7 cellular contexts compared by ENCODE assay signal in the genomic region with DNA sequence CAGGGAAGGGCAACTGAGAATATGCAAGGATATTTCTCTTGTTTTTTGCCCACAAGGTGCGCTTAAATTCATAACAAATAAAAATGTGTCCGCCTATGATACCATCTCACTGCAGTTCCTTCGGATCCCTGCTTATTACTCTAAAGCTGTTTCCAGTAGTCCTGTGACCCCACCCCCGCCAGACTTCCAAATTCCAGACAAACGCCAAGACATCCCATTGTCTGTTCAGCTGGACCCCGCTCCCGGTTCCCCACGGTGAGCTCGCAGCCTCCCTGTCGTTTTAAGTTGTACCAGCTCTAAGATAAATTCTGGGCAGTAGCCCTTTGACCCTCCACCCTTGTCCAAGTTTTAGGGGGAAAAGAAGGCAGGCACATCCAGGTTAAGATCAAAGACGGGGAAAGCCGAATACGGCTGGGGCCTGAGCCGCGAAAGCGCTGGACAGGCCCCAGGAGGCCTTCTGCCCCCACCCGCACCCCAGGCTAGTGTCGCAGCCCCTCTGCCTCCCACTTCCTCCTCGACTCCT. TPM values are rescaled to one million over a fixed set of nuclear protein-coding genes. Genes with fewer than 3 reads are reported as not detected.
DNase-seq lines count a peak whose midpoint lies in the region; ATAC-seq, FAIRE-seq and TF ChIP-seq lines count a peak whose summit lies in the region.

No MANE protein-coding gene starts in this region.

- no peak for FAIRE-seq in astrocyte (lab: Jason Lieb, UNC)

- peak overlapping the region; percentile 89 for H3K4me2 ChIP-seq in astrocyte (ENCODE audit: low read length)

- no peak overlapping the region for H2AFZ ChIP-seq in astrocyte (ENCODE audit: low read depth, low read length)

- peaks cover 56% of the 10 kb centered on the region for H3K79me2 ChIP-seq in astrocyte (ENCODE audit: insufficient read depth, low read length)

- H3K27me3 ChIP-seq in astrocyte (ENCODE audit: insufficient read depth, low read length) = no peaks in the 10 kb centered on the region
- H3K27me3 ChIP-seq in stomach = no peaks in the 10 kb centered on the region

- H3K4me1 Mint-ChIP-seq in astrocyte (ENCODE audit: low read depth, unreplicated experiment) = peaks cover 33% of the 10 kb centered on the region

- TF ChIP-seq POLR2A in stomach (IDR thresholded peaks at IDR 0.05) = no peak

- peak overlapping the region; percentile 95 for H3K27ac Mint-ChIP-seq in astrocyte (ENCODE audit: unreplicated experiment)

- peak overlapping the region; percentile 97 for H3K4me3 Mint-ChIP-seq in astrocyte (ENCODE audit: unreplicated experiment)

- H3K36me3 Mint-ChIP-seq in astrocyte (ENCODE audit: low read depth, unreplicated experiment) = peaks cover 2% of the 10 kb centered on the region

- H4K20me1 ChIP-seq in astrocyte (ENCODE audit: insufficient read depth, low read length) = peaks cover 46% of the 10 kb centered on the region

- TF ChIP-seq EP300 in stomach (IDR thresholded peaks at IDR 0.05) = no peak

- H3K27ac ChIP-seq in astrocyte (ENCODE audit: low read depth, low read length) = peak overlapping the region; percentile 82
- H3K27ac ChIP-seq in stomach = peak overlapping the region; percentile 88 to 97 (median 91)

- 0 to 1% (median 0%) methylated on average over 17 to 19 of the region's 19 CpGs for WGBS in stomach, 5 donors

- no peaks in the 10 kb centered on the region for H3K27me3 Mint-ChIP-seq in astrocyte (ENCODE audit: low read depth, unreplicated experiment)

- no peaks in the 10 kb centered on the region for H3K9me3 Mint-ChIP-seq in astrocyte (ENCODE audit: unreplicated experiment)

- H3K4me1 ChIP-seq in astrocyte (ENCODE audit: insufficient read depth, low read length) (peaks cover 23% of the 10 kb centered on the region), stomach (peaks cover 26 to 80% (median 47%) of the 10 kb centered on the region in 4 donors)

- no peak for DNase-seq in astrocyte (ENCODE audit: low read depth)
- DNase-seq in islet precursor cell = peak; percentile 68
- no peak for DNase-seq in stomach
- DNase-seq in DMS153 (lab: John Stamatoyannopoulos, UW) = no peak
- DNase-seq in OCI-M1 (lab: John Stamatoyannopoulos, UW) = no peak

- intact Hi-C loops in stomach (cut with DNase I; ENCODE audit: low total_unique reads) = no loop called here

- peak; percentile 11 for ATAC-seq in GM18858 (IDR thresholded peaks at IDR 0.05; ENCODE audit: unreplicated experiment)
- ATAC-seq in HG03159 (IDR thresholded peaks at IDR 0.05; ENCODE audit: unreplicated experiment) = peak; percentile 20

- H3K4me3 ChIP-seq in astrocyte (ENCODE audit: insufficient read depth, low read depth, low read length) (peak overlapping the region; percentile 80), stomach (peak overlapping the region; percentile 84 to 89 (median 86))

- H3K9me3 ChIP-seq in astrocyte (ENCODE audit: insufficient read depth, low read depth, low read length) (no peaks in the 10 kb centered on the region), stomach (no peaks in the 10 kb centered on the region)

- TF ChIP-seq CTCF in astrocyte (IDR thresholded peaks at IDR 0.05; ENCODE audit: insufficient read depth, low read depth, low read length) (no peak), stomach (IDR thresholded peaks at IDR 0.05) (no peak)

- peak overlapping the region; percentile 89 for H3K9ac ChIP-seq in astrocyte (ENCODE audit: low read length)

- H3K36me3 ChIP-seq in astrocyte (ENCODE audit: insufficient read depth, low read length) (peaks cover 8% of the 10 kb centered on the region), stomach (peaks cover 8 to 29% (median 22%) of the 10 kb centered on the region in 4 donors)

RNA-seq across cellular contexts. Expression of a gene that starts 0.6 kb away (rescaled TPM):
- 114 and 128 TPM in 2 replicates for total RNA-seq in astrocyte
- 100 to 1,000 TPM in 3 of 5 donors, 10 to 100 TPM in 2; 44.9 to 309 (median 129) TPM for total RNA-seq in stomach
- polyA plus RNA-seq in stomach = 10 to 100 TPM; 36.0 to 53.5 (median 45.0) TPM

RNA-seq across cellular contexts. Expression of a gene that starts 10.6 kb away (rescaled TPM):
- 958 and 1,036 TPM in 2 replicates for total RNA-seq in astrocyte
- 1,000 to 10,000 TPM in 3 of 5 donors, 100 to 1,000 TPM in 1, 10 to 100 TPM in 1; 72.4 to 1,820 (median 1,326) TPM for total RNA-seq in stomach
- 1,000 to 10,000 TPM; 3,436 to 5,215 (median 5,144) TPM for polyA plus RNA-seq in stomach
